8 cellular contexts compared by ENCODE assay signal in the genomic region with DNA sequence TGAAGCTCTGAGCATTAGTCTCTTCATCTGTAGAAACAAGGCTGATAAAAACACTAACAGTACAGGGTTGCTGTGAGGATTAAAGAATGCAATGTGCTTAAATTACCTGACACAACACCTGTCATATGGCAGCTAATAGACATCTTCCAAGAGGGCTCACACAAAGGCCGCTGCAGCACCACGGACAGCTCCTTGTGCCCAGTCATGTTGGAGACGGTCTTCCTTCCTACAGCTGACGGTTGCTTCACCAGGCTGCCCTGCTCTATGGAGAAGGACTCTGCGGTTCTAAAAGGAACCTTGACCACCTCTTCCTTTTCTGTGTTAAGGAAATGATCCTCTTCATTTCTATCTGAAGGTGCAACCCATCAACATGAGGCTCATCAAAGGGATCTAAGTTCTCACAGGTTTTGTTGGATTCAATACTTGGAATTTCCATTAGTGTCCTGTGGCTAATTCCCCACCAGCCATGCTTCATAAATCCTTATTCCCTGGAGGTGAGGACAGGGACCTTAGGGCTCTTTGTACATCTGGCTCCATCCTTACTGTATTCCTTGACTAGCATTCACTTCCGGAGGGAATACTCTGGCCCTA.
DNase-seq lines count a peak whose midpoint lies in the region; ATAC-seq, FAIRE-seq and TF ChIP-seq lines count a peak whose summit lies in the region.

No MANE protein-coding gene starts in this region.

- H3K56ac ChIP-seq in H1 (replicated peaks; ENCODE audit: insufficient read length, low read depth, low read length): no peak overlapping the region

- H3K14ac ChIP-seq in H1 (ENCODE audit: insufficient read length): no peak overlapping the region

- no peaks in the 10 kb centered on the region for H3K4me1 ChIP-seq in H1 (replicated peaks in 1 of 4; ENCODE audit: control insufficient read depth in 3 of 4, insufficient read depth in 4 of 4, low read length in 3 of 4)

- peak; percentile 55 for FAIRE-seq in H1 (lab: Jason Lieb, UNC)

- H3K4ac ChIP-seq in H1 (replicated peaks; ENCODE audit: insufficient read length, low read depth, low read length): no peak overlapping the region

- H2BK5ac ChIP-seq in H1 (ENCODE audit: low read depth, low read length): no peak overlapping the region

- no peak overlapping the region for H3K27ac ChIP-seq in HL-60 (replicated peaks)
- H3K27ac ChIP-seq in H1 (ENCODE audit: low read depth, low read length): no peak overlapping the region

- H2BK15ac ChIP-seq in H1 (ENCODE audit: low read length): no peak overlapping the region

- no peak overlapping the region for H2AK5ac ChIP-seq in H1 (ENCODE audit: low read depth, low read length)

- no peak overlapping the region for H3K4me2 ChIP-seq in H1 (ENCODE audit: insufficient read depth in 1 of 2, low read depth in 2 of 2, low read length in 2 of 2)

- H4K91ac ChIP-seq in H1 (replicated peaks; ENCODE audit: insufficient read length, low read length): no peak overlapping the region

- H3K79me1 ChIP-seq in H1 (ENCODE audit: low read depth, low read length): no peaks in the 10 kb centered on the region

- no peak overlapping the region for H3K23ac ChIP-seq in H1 (ENCODE audit: insufficient read length)

- H2BK12ac ChIP-seq in H1 (ENCODE audit: low read depth, low read length): no peak overlapping the region

- ATAC-seq in HG03039 (IDR thresholded peaks at IDR 0.05; ENCODE audit: unreplicated experiment): no peak
- ATAC-seq in HG02588 (IDR thresholded peaks at IDR 0.05; ENCODE audit: unreplicated experiment): no peak
- no peak for ATAC-seq in GM21717 (IDR thresholded peaks at IDR 0.05; ENCODE audit: unreplicated experiment)
- ATAC-seq in HG03354 (IDR thresholded peaks at IDR 0.05; ENCODE audit: poor library complexity, severe bottlenecking, unreplicated experiment): no peak

- CTCF ChIA-PET in H1 (lab: Charles Lee; ENCODE audit: partially characterized antibody): interaction anchor here (0.6 to 1.2 kb wide), 4 partner anchors 11 to 308 kb away, joined by 3 to 5 read pairs (median 3); no protein-coding TSS in a partner anchor

- H3K27me3 ChIP-seq in HL-60 (ENCODE audit: insufficient read depth, poor library complexity, severe bottlenecking): no peaks in the 10 kb centered on the region
- H3K27me3 ChIP-seq in H1 (replicated peaks in 1 of 4; ENCODE audit: control insufficient read depth in 3 of 4, extremely low read depth in 1 of 4, insufficient read depth in 3 of 4, low read length in 3 of 4): no peaks in the 10 kb centered on the region; a peak in 1 of 7 replicates

- peak in 1 of 2 experiments; percentile 19; a peak in 1 of 4 replicates for TF ChIP-seq RAD21 in H1 (IDR thresholded peaks at IDR 0.05 in 1 of 2, conservative IDR thresholded peaks at IDR 0.05 in 1 of 2; ENCODE audit: low read depth in 2 of 2, low read length in 2 of 2)

- POLR2A ChIA-PET in H1 (lab: Charles Lee; ENCODE audit: partially characterized antibody): no interaction called here

- no peak overlapping the region for H2AFZ ChIP-seq in H1 (ENCODE audit: low read length)

- TF ChIP-seq CTCF in HL-60 (IDR thresholded peaks at IDR 0.05; ENCODE audit: insufficient read depth, low read length): no peak
- no peak for TF ChIP-seq CTCF in H1 (IDR thresholded peaks at IDR 0.05; ENCODE audit: control extremely low read depth in 1 of 3, insufficient read depth in 1 of 3, low read depth in 1 of 3, low read length in 3 of 3)

- no peaks in the 10 kb centered on the region for H3K36me3 ChIP-seq in H1 (ENCODE audit: control insufficient read depth in 2 of 4, insufficient read depth in 4 of 4, low read length in 3 of 4)

- H3K9me3 ChIP-seq in H1 (ENCODE audit: insufficient read depth in 2 of 2, low read depth in 1 of 2, low read length in 1 of 2): no peaks in the 10 kb centered on the region

- no peaks in the 10 kb centered on the region for H3K79me2 ChIP-seq in H1 (ENCODE audit: control insufficient read depth in 1 of 2, insufficient read depth in 2 of 2, low read length in 2 of 2)

- WGBS in H1 (ENCODE audit: extremely low coverage in 1 of 2, insufficient coverage in 1 of 2, insufficient read length in 1 of 2, insufficient replicate concordance in 2 of 2, low coverage in 1 of 2, low lambda C conversion rate in 2 of 2, missing lambda C conversion rate in 1 of 2), 2 experiments: 42% methylated on average over 6 of the region's 6 CpGs; no CpG with 5 or more reads in 1 of the 2 experiments

- H4K5ac ChIP-seq in H1 (ENCODE audit: insufficient read length, low read depth, low read length): no peak overlapping the region

- H3K4me3 ChIP-seq in HL-60 (replicated peaks; ENCODE audit: insufficient read depth, low read length): no peak overlapping the region
- no peak overlapping the region for H3K4me3 ChIP-seq in H1 (ENCODE audit: extremely low read depth in 1 of 4, insufficient read depth in 2 of 4, low read depth in 3 of 4, low read length in 4 of 4)

- peaks cover 1 to 2% of the 10 kb centered on the region in 2 experiments for H4K20me1 ChIP-seq in H1 (replicated peaks in 1 of 2; ENCODE audit: control insufficient read depth in 1 of 2, insufficient read depth in 2 of 2, low read length in 2 of 2)

- DNase-seq in HL-60 (ENCODE audit: low read depth in 1 of 2, low spot score in 1 of 2) (peak; percentile 11 to 39), SK-N-DZ (ENCODE audit: low spot score) (peak; percentile 16), H1 (ENCODE audit: low read depth in 1 of 2, low spot score in 2 of 2) (peak; percentile 44 to 91), pons (ENCODE audit: low spot score) (peak; percentile 5)

- H3K9ac ChIP-seq in H1 (replicated peaks in 1 of 4; ENCODE audit: extremely low read depth in 1 of 4, low read depth in 3 of 4, low read length in 3 of 4): no peak overlapping the region

- H2BK120ac ChIP-seq in H1 (replicated peaks; ENCODE audit: low read depth, low read length): no peak overlapping the region

- no peaks in the 10 kb centered on the region for H3K23me2 ChIP-seq in H1 (ENCODE audit: low read depth, low read length)

- no peak overlapping the region for H3K18ac ChIP-seq in H1 (ENCODE audit: extremely low read depth, low read length)

- no peak for TF ChIP-seq EP300 in H1 (IDR thresholded peaks at IDR 0.05; ENCODE audit: borderline replicate concordance in 1 of 2, low read depth in 2 of 2, low read length in 2 of 2)

- no peak overlapping the region for H2BK20ac ChIP-seq in H1 (ENCODE audit: low read length)

- H4K8ac ChIP-seq in H1 (ENCODE audit: extremely low read depth, insufficient read depth, low read length): no peak overlapping the region

- TF ChIP-seq POLR2A in H1 (IDR thresholded peaks at IDR 0.05; ENCODE audit: control extremely low read depth in 1 of 2, low read depth in 2 of 2, low read length in 2 of 2): no peak

TF ChIP-seq in H1, 55 proteins besides CTCF, POLR2A, EP300 and RAD21:
- TF ChIP-seq YY1 (IDR thresholded peaks at IDR 0.05; ENCODE audit: low read depth, low read length) (peak; percentile 34; the same call in 1 of the 2 replicates), ZNF274 (IDR thresholded peaks at IDR 0.05; ENCODE audit: borderline replicate concordance, extremely low read depth, low read length) (no peak), HDAC2 (IDR thresholded peaks at IDR 0.05; ENCODE audit: borderline replicate concordance in 1 of 2, low read depth in 2 of 2, low read length in 2 of 2) (peak in 1 of 2 experiments; percentile 40; a peak in 1 of 4 replicates), CHD1 (IDR thresholded peaks at IDR 0.05; ENCODE audit: low read depth, low read length) (no peak), CEBPB (IDR thresholded peaks at IDR 0.05; ENCODE audit: low read depth, low read length) (peak; percentile 79), SIN3A (conservative IDR thresholded peaks at IDR 0.05 in 1 of 2, IDR thresholded peaks at IDR 0.05 in 1 of 2; ENCODE audit: low read depth in 1 of 2, low read length in 2 of 2) (peak; percentile 95 to 97), EGR1 (IDR thresholded peaks at IDR 0.05; ENCODE audit: borderline replicate concordance, low read depth, low read length) (no peak), SAP30 (IDR thresholded peaks at IDR 0.05; ENCODE audit: insufficient read depth, insufficient replicate concordance, low read length) (peak; percentile 55), TEAD4 (IDR thresholded peaks at IDR 0.05; ENCODE audit: low read depth, low read length) (no peak), MAFK (IDR thresholded peaks at IDR 0.05; ENCODE audit: low read depth, low read length) (peak; percentile 38; the same call in 1 of the 2 replicates), BACH1 (IDR thresholded peaks at IDR 0.05; ENCODE audit: low read length) (peak; percentile 59; the same call in 1 of the 2 replicates)
- TF ChIP-seq, protein P1, sequence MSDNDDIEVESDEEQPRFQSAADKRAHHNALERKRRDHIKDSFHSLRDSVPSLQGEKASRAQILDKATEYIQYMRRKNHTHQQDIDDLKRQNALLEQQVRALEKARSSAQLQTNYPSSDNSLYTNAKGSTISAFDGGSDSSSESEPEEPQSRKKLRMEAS (IDR thresholded peaks at IDR 0.05): peak; percentile 49

Comparison
In these comparisons a context has a peak if more than half of its experiments do, and no peak if none do; other contexts are left out.
1. DNase-seq: peak in every context shown above with its lines; median percentile 68 in H1; 25 in HL-60; 16 in SK-N-DZ; 5 in pons.